8 cellular contexts compared by ENCODE assay signal in the genomic region with DNA sequence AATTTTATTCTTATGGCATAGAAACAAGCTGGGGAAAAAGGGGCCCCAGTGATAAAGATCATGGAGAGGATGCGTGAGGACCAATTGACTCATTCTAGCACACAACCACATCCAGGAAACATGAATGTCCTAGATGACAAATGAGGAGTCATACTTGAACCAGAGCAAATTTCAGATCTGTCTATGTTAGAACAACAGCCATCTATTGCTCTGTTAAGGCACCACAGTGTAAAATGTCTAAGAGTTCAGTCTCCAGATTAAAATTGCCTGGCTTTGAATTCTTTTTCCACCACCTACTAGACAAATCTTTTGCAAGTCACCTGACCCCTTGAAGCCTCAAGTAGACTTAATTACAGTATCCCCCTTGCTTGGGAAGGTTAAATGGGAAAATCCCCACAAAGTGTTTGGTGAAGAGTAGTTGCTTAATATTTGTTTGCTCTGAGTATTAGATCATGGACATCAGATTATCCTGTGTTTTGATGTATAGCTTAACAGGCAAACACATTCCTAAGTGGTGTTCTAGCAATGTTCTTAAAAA.
A peak's percentile ranks its signal among the peaks of the same experiment; 100 is the strongest.
DNase-seq lines count a peak whose midpoint lies in the region; ATAC-seq and TF ChIP-seq lines count a peak whose summit lies in the region.

No MANE protein-coding gene starts in this region.

- H3K27me3 Mint-ChIP-seq in activated CD4-positive, alpha-beta memory T cell treated with anti-CD3 and anti-CD28 coated beads for 36 hours: peaks cover 14% of the 10 kb centered on the region
- H3K27me3 Mint-ChIP-seq in WTC11 (ENCODE audit: low read depth): no peaks in the 10 kb centered on the region

- ATAC-seq in HG03139 (IDR thresholded peaks at IDR 0.05; ENCODE audit: unreplicated experiment): peak; percentile 73
- ATAC-seq in WTC11: no peak

- intact Hi-C loops in activated CD4-positive, alpha-beta memory T cell treated with anti-CD3 and anti-CD28 coated beads for 36 hours (cut with micrococcal nuclease): loop anchor here (1.0 to 10.0 kb wide), 14 partner anchors 8 to 1505 kb away; a partner anchor contains a TSS

- POLR2A ChIA-PET in activated CD4-positive, alpha-beta memory T cell treated with anti-CD3 and anti-CD28 coated beads for 36 hours (lab: Charles Lee): interaction anchor here (0.6 to 1.7 kb wide), 2 partner anchors 308 to 310 kb away, joined by 3 to 4 read pairs; no protein-coding TSS in a partner anchor
- POLR2A ChIA-PET in HEK293T (lab: Yijun Ruan, JAX): no interaction called here
- POLR2A ChIA-PET in WTC11 (lab: Charles Lee): no interaction called here

- no peak for TF ChIP-seq CTCF in WTC11 (IDR thresholded peaks at IDR 0.05)

- peaks cover 1% of the 10 kb centered on the region for H3K9me3 Mint-ChIP-seq in activated CD4-positive, alpha-beta memory T cell treated with anti-CD3 and anti-CD28 coated beads for 36 hours
- no peaks in the 10 kb centered on the region for H3K9me3 Mint-ChIP-seq in WTC11

- H3K27ac Mint-ChIP-seq in activated CD4-positive, alpha-beta memory T cell treated with anti-CD3 and anti-CD28 coated beads for 36 hours: peak overlapping the region; percentile 75
- H3K27ac Mint-ChIP-seq in WTC11: no peak overlapping the region

- CTCF ChIA-PET in activated CD4-positive, alpha-beta memory T cell treated with anti-CD3 and anti-CD28 coated beads for 36 hours (lab: Charles Lee): interaction anchor here (0.7 to 1.4 kb wide), 2 partner anchors 9 to 150 kb away, joined by 3 to 5 read pairs; no protein-coding TSS in a partner anchor
- CTCF ChIA-PET in HEK293T (lab: Yijun Ruan, JAX) (no interaction called here), WTC11 (lab: Charles Lee) (no interaction called here)

- DNase-seq in NCI-H82 (lab: John Stamatoyannopoulos, UW): peak; percentile 40
- DNase-seq in NCI-H82 treated with DMSO at 0.1 percent for 48 hours (lab: John Stamatoyannopoulos, UW; ENCODE audit: unreplicated experiment): no peak
- peak; percentile 72 for DNase-seq in activated CD4-positive, alpha-beta memory T cell treated with anti-CD3 and anti-CD28 coated beads for 36 hours
- DNase-seq in lung microvascular endothelial cell (ENCODE audit: low read depth in 2 of 2): peak; percentile 76 to 97
- DNase-seq in NCI-H1105 (lab: John Stamatoyannopoulos, UW): no peak
- no peak for DNase-seq in HEK293T (ENCODE audit: extremely low spot score)
- no peak for DNase-seq in WTC11 (ENCODE audit: low spot score)

- no peaks in the 10 kb centered on the region for H3K36me3 Mint-ChIP-seq in activated CD4-positive, alpha-beta memory T cell treated with anti-CD3 and anti-CD28 coated beads for 36 hours
- H3K36me3 Mint-ChIP-seq in WTC11: no peaks in the 10 kb centered on the region

- H3K4me3 Mint-ChIP-seq in activated CD4-positive, alpha-beta memory T cell treated with anti-CD3 and anti-CD28 coated beads for 36 hours: peak overlapping the region; percentile 38
- no peak overlapping the region for H3K4me3 Mint-ChIP-seq in WTC11

- peaks cover 72% of the 10 kb centered on the region for H3K4me1 Mint-ChIP-seq in activated CD4-positive, alpha-beta memory T cell treated with anti-CD3 and anti-CD28 coated beads for 36 hours (ENCODE audit: low read depth)
- peaks cover 23% of the 10 kb centered on the region for H3K4me1 Mint-ChIP-seq in WTC11

TF ChIP-seq in HEK293T, 16 proteins besides CTCF, POLR2A, EP300 and RAD21:
- TF ChIP-seq SUZ12 (IDR thresholded peaks at IDR 0.05): no peak
- no peak for TF ChIP-seq ZNF384 (IDR thresholded peaks at IDR 0.05)
- no peak for TF ChIP-seq FOXK2 (IDR thresholded peaks at IDR 0.05)
- no peak for TF ChIP-seq BHLHE40 (IDR thresholded peaks at IDR 0.05; ENCODE audit: borderline replicate concordance)

TF ChIP-seq in WTC11, 78 proteins besides CTCF, POLR2A, EP300 and RAD21:
- TF ChIP-seq NR3C1 (CRISPR knock-in tag; conservative IDR thresholded peaks at IDR 0.05; ENCODE audit: low read depth) (no peak), PRRX2 (CRISPR knock-in tag; IDR thresholded peaks at IDR 0.05) (no peak), NR2C2 (CRISPR knock-in tag; IDR thresholded peaks at IDR 0.05) (no peak), SMAD3 (CRISPR knock-in tag; IDR thresholded peaks at IDR 0.05; ENCODE audit: borderline replicate concordance) (no peak)
- TF ChIP-seq, protein P1, sequence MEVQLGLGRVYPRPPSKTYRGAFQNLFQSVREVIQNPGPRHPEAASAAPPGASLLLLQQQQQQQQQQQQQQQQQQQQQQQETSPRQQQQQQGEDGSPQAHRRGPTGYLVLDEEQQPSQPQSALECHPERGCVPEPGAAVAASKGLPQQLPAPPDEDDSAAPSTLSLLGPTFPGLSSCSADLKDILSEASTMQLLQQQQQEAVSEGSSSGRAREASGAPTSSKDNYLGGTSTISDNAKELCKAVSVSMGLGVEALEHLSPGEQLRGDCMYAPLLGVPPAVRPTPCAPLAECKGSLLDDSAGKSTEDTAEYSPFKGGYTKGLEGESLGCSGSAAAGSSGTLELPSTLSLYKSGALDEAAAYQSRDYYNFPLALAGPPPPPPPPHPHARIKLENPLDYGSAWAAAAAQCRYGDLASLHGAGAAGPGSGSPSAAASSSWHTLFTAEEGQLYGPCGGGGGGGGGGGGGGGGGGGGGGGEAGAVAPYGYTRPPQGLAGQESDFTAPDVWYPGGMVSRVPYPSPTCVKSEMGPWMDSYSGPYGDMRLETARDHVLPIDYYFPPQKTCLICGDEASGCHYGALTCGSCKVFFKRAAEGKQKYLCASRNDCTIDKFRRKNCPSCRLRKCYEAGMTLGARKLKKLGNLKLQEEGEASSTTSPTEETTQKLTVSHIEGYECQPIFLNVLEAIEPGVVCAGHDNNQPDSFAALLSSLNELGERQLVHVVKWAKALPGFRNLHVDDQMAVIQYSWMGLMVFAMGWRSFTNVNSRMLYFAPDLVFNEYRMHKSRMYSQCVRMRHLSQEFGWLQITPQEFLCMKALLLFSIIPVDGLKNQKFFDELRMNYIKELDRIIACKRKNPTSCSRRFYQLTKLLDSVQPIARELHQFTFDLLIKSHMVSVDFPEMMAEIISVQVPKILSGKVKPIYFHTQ (CRISPR knock-in tag; IDR thresholded peaks at IDR 0.05): no peak
- TF ChIP-seq, protein P2, sequence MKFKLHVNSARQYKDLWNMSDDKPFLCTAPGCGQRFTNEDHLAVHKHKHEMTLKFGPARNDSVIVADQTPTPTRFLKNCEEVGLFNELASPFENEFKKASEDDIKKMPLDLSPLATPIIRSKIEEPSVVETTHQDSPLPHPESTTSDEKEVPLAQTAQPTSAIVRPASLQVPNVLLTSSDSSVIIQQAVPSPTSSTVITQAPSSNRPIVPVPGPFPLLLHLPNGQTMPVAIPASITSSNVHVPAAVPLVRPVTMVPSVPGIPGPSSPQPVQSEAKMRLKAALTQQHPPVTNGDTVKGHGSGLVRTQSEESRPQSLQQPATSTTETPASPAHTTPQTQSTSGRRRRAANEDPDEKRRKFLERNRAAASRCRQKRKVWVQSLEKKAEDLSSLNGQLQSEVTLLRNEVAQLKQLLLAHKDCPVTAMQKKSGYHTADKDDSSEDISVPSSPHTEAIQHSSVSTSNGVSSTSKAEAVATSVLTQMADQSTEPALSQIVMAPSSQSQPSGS (CRISPR knock-in tag; IDR thresholded peaks at IDR 0.05; ENCODE audit: borderline replicate concordance, low read depth): no peak
- TF ChIP-seq, protein P3, sequence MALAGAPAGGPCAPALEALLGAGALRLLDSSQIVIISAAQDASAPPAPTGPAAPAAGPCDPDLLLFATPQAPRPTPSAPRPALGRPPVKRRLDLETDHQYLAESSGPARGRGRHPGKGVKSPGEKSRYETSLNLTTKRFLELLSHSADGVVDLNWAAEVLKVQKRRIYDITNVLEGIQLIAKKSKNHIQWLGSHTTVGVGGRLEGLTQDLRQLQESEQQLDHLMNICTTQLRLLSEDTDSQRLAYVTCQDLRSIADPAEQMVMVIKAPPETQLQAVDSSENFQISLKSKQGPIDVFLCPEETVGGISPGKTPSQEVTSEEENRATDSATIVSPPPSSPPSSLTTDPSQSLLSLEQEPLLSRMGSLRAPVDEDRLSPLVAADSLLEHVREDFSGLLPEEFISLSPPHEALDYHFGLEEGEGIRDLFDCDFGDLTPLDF (CRISPR knock-in tag; IDR thresholded peaks at IDR 0.05): no peak

Comparison
In these comparisons a context has a peak if more than half of its experiments do, and no peak if none do; other contexts are left out.
1. DNase-seq: peak in NCI-H82 (single experiment), activated CD4-positive, alpha-beta memory T cell treated with anti-CD3 and anti-CD28 coated beads for 36 hours (single experiment) and lung microvascular endothelial cell (2 of 2); none in NCI-H82 treated with DMSO at 0.1 percent for 48 hours (single experiment), NCI-H1105 (single experiment), HEK293T (single experiment) and WTC11 (single experiment).